In the genomic region with DNA sequence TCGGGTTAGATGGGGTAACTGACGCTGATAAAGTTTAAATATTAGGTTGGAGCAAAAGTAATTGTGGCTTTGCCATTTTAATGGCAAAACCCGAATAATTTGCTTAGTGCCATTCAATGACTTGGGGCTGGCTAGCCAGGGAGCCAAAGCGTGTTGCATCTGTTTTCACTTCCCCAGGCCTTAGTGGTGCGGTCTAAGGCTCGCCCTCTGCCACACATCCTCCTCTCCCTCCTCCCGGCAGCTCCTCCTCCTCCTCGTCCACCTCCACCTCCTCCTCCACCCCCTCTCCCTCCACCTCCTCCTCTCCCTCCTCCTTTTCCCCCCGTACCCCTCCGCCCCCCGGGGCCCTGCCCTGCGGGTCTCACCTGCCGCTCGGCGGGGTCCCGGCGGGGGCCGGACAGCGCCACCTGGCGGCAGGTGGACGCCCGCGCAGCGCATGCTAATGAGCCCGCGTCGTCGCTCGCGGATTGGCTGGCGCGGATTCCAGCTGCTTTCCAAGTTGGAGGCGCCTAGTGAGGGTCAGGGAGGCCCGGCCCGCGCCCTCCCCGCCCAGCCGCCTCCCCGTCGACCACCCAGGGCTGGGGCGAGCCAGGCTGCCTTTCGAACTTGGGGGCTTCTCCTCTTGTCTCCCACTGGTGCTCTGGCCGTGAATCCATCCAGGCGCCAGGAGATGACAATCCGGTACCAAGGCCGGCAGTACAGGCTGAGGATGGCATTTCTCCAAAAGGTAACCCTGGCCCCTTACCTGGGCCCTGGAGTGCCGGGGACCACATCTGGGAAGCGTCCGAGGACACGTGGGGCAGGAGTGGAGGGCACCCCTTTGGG, we compare ENCODE assay signal across 7 cellular contexts. TPM values are rescaled to one million over a fixed set of nuclear protein-coding genes. Genes with fewer than 3 reads are reported as not detected.
A peak's percentile ranks its signal among the peaks of the same experiment; 100 is the strongest.
DNase-seq lines count a peak whose midpoint lies in the region; ATAC-seq and TF ChIP-seq lines count a peak whose summit lies in the region.

No MANE protein-coding gene starts in this region.

- ATAC-seq in GM18505 (IDR thresholded peaks at IDR 0.05; ENCODE audit: unreplicated experiment) (peak; percentile 56), HG02885 (IDR thresholded peaks at IDR 0.05; ENCODE audit: poor library complexity, unreplicated experiment) (peak; percentile 79), gastrocnemius medialis (peak; percentile 92)

- TF ChIP-seq POLR2A in GM18505 (IDR thresholded peaks at IDR 0.05; ENCODE audit: borderline replicate concordance, extremely low read depth, insufficient read depth, insufficient read length) (peak; percentile 46), gastrocnemius medialis (IDR thresholded peaks at IDR 0.05) (no peak)

- H3K4me1 ChIP-seq in iPS DF 6.9 (ENCODE audit: control insufficient read depth, insufficient read depth, low read length) (no peaks in the 10 kb centered on the region; the same call in 1 of the 2 replicates), gastrocnemius medialis (peaks cover 14 to 16% of the 10 kb centered on the region in 2 donors)

- intact Hi-C loops in gastrocnemius medialis (cut with DNase I; ENCODE audit: low total_unique reads), result loop anchor here (1.0 to 5.0 kb wide), 5 partner anchors 22 to 138 kb away; partner anchors contain the start of gene RGS9

- H3K9me3 ChIP-seq in iPS DF 6.9 (ENCODE audit: control insufficient read depth, insufficient read depth, low read length) (no peaks in the 10 kb centered on the region), gastrocnemius medialis (no peaks in the 10 kb centered on the region)

- WGBS in iPS DF 6.9 (ENCODE audit: insufficient coverage, insufficient read length), result no CpG with 5 or more reads among the region's 50 CpGs

- H3K4me3 ChIP-seq in astrocyte of the spinal cord (ENCODE audit: low read depth, low read length) (peak overlapping the region; percentile 35), iPS DF 6.9 (ENCODE audit: low read length) (peak overlapping the region; percentile 40; the same call in 1 of the 2 replicates), gastrocnemius medialis (peak overlapping the region; percentile 61 to 71 (median 64))

- in situ Hi-C loops in astrocyte of the spinal cord (cut with HindIII; ENCODE audit: low sequenced_read_pairs) (no loop called here), gastrocnemius medialis (cut with MboI; ENCODE audit: low sequenced_read_pairs in 4 of 4) (loop anchor here in 2 of 4 donors (10.0 kb wide), 1 partner anchor 136 kb away; no protein-coding TSS in a partner anchor)

- peak; percentile 42 to 61 for DNase-seq in NCI-H187 (lab: John Stamatoyannopoulos, UW)
- peak; percentile 84 for DNase-seq in T-helper 9 cell
- peak; percentile 74 for DNase-seq in astrocyte of the spinal cord (ENCODE audit: low read depth, low spot score)
- peak; percentile 54 for DNase-seq in iPS DF 6.9 (ENCODE audit: low read depth, low spot score)
- peak; percentile 66 to 78 for DNase-seq in gastrocnemius medialis

- TF ChIP-seq CTCF in astrocyte of the spinal cord (IDR thresholded peaks at IDR 0.05; ENCODE audit: low read depth, low read length), result peak; percentile 75
- peak; percentile 68 to 98 (median 93) for TF ChIP-seq CTCF in gastrocnemius medialis (IDR thresholded peaks at IDR 0.05 in 4 of 5, conservative IDR thresholded peaks at IDR 0.05 in 1 of 5)

- H3K27me3 ChIP-seq in iPS DF 6.9 (ENCODE audit: control insufficient read depth, insufficient read depth, low read length), result no peaks in the 10 kb centered on the region
- no peaks in the 10 kb centered on the region for H3K27me3 ChIP-seq in gastrocnemius medialis

- H3K36me3 ChIP-seq in iPS DF 6.9 (ENCODE audit: control insufficient read depth, insufficient read depth, low read length) (no peaks in the 10 kb centered on the region), gastrocnemius medialis (no peaks in the 10 kb centered on the region)

- no peak overlapping the region for H3K27ac ChIP-seq in iPS DF 6.9 (ENCODE audit: low read length)
- peak overlapping the region; percentile 72 to 76 (median 74) for H3K27ac ChIP-seq in gastrocnemius medialis

RNA-seq across cellular contexts. Expression of gene RGS9, which starts 36.6 kb away (rescaled TPM):
- 1 to 10 TPM; 1.2 to 4.4 (median 2.8) TPM for total RNA-seq in gastrocnemius medialis

RNA-seq across cellular contexts. Expression of gene GNA13, which starts 44.0 kb away (rescaled TPM):
- total RNA-seq in gastrocnemius medialis, result 100 to 1,000 TPM in 3 of 4 donors, 10 to 100 TPM in 1; 87.7 to 146 (median 103) TPM
